Comparison of ENCODE assay signal across 9 cellular contexts in the genomic region with DNA sequence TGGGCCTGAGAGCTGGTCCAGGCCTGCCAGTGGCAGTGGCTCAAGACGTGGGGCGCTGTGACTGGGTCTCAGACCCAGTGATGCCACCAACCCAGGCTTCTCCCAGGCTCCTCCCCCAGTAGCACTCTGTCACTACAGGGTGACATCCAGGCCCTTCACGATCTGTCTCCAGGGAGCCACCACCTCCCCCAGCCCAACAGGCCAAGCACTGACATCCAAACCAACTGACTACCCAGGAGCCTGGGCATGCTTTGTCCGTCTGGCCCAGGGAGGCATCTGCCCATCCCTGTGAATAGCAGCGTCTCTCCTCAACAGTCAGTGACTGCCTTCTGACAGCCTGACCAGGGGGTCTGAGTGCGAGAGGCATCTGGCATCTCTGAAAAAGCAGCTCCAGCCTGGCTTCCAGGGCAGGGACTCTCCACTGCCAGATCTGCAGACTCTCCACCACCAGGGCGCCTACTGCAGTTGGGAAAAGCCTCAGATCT. TPM values are rescaled to one million over a fixed set of nuclear protein-coding genes. Genes with fewer than 3 reads are reported as not detected.
DNase-seq lines count a peak whose midpoint lies in the region; ATAC-seq, FAIRE-seq and TF ChIP-seq lines count a peak whose summit lies in the region.
"Had no signal": no experiment of that assay in that cellular context is flagged by ENCODE, and none has a peak within 500 bp of the region (broad histone marks: within the 10 kb centered on the region; RNA-seq: fewer than 3 reads in every experiment).

No MANE protein-coding gene starts in this region.

- peak overlapping the region; percentile 57 for H3K4me3 Mint-ChIP-seq in activated T-helper 1 cell treated with anti-CD3 and anti-CD28 coated beads, Interleukin-12 subunit alpha, Interleukin-12 subunit beta, Interleukin-2, Interleukin-4 antibody, amounts not matched to agents 30 ng/mL and 10 ng/mL and 1 ng/mL, durations not matched to agents 14 hours and 24 hours and 36 hours

- 76% methylated on average over 7 of the region's 7 CpGs for WGBS in right cardiac atrium

- FAIRE-seq in D721Med (lab: Jason Lieb, UNC) = no peak

- no peaks in the 10 kb centered on the region for H3K27me3 ChIP-seq in right cardiac atrium (ENCODE audit: control insufficient read depth, insufficient read depth)

- H3K9me3 Mint-ChIP-seq in activated T-helper 1 cell treated with anti-CD3 and anti-CD28 coated beads, Interleukin-12 subunit alpha, Interleukin-12 subunit beta, Interleukin-2, Interleukin-4 antibody, amounts not matched to agents 30 ng/mL and 10 ng/mL and 1 ng/mL, durations not matched to agents 14 hours and 24 hours and 36 hours = no peaks in the 10 kb centered on the region

- peak; percentile 50 for DNase-seq in DMS153 (lab: John Stamatoyannopoulos, UW)
- no peak for DNase-seq in DMS153 treated with DMSO at 0.1 percent for 48 hours (lab: John Stamatoyannopoulos, UW; ENCODE audit: unreplicated experiment)
- DNase-seq in activated T-helper 1 cell treated with anti-CD3 and anti-CD28 coated beads, Interleukin-12 subunit alpha, Interleukin-12 subunit beta, Interleukin-2, Interleukin-4 antibody, amounts not matched to agents 30 ng/mL and 10 ng/mL and 1 ng/mL, durations not matched to agents 14 hours and 24 hours and 36 hours (ENCODE audit: low spot score) = no peak
- peak; percentile 55 to 79 (median 74) for DNase-seq in right cardiac atrium
- no peak for DNase-seq in ecto neural progenitor cell (ENCODE audit: low spot score)
- DNase-seq in D721Med (ENCODE audit: insufficient read length, low spot score) = no peak

- peaks cover 9% of the 10 kb centered on the region for H3K4me1 ChIP-seq in right cardiac atrium (ENCODE audit: control insufficient read depth, insufficient read depth, low read length)

- H3K27me3 Mint-ChIP-seq in activated T-helper 1 cell treated with anti-CD3 and anti-CD28 coated beads, Interleukin-12 subunit alpha, Interleukin-12 subunit beta, Interleukin-2, Interleukin-4 antibody, amounts not matched to agents 30 ng/mL and 10 ng/mL and 1 ng/mL, durations not matched to agents 14 hours and 24 hours and 36 hours (ENCODE audit: insufficient read depth) = peaks cover 13% of the 10 kb centered on the region

- ATAC-seq in right cardiac atrium (peak; percentile 7 to 8), GM21360 (IDR thresholded peaks at IDR 0.05; ENCODE audit: unreplicated experiment) (no peak)

- H3K4me1 Mint-ChIP-seq in activated T-helper 1 cell treated with anti-CD3 and anti-CD28 coated beads, Interleukin-12 subunit alpha, Interleukin-12 subunit beta, Interleukin-2, Interleukin-4 antibody, amounts not matched to agents 30 ng/mL and 10 ng/mL and 1 ng/mL, durations not matched to agents 14 hours and 24 hours and 36 hours (ENCODE audit: low read depth) = peaks cover 26% of the 10 kb centered on the region

- H3K9me3 ChIP-seq in right cardiac atrium (ENCODE audit: control insufficient read depth, low read length) = no peaks in the 10 kb centered on the region

- H3K27ac Mint-ChIP-seq in activated T-helper 1 cell treated with anti-CD3 and anti-CD28 coated beads, Interleukin-12 subunit alpha, Interleukin-12 subunit beta, Interleukin-2, Interleukin-4 antibody, amounts not matched to agents 30 ng/mL and 10 ng/mL and 1 ng/mL, durations not matched to agents 14 hours and 24 hours and 36 hours = peak overlapping the region; percentile 76

- intact Hi-C loops in activated T-helper 1 cell treated with anti-CD3 and anti-CD28 coated beads, Interleukin-12 subunit alpha, Interleukin-12 subunit beta, Interleukin-2, Interleukin-4 antibody, amounts not matched to agents 30 ng/mL and 10 ng/mL and 1 ng/mL, durations not matched to agents 14 hours and 24 hours and 36 hours (cut with micrococcal nuclease) = no loop called here
- intact Hi-C loops in right cardiac atrium (cut with DNase I) = no loop called here

- H3K27ac ChIP-seq in right cardiac atrium (ENCODE audit: low read length) (peak overlapping the region; percentile 99), skin epidermis (peak overlapping the region in 18 of 21 experiments; percentile 74 to 100 (median 95))

- no peaks in the 10 kb centered on the region for H3K36me3 Mint-ChIP-seq in activated T-helper 1 cell treated with anti-CD3 and anti-CD28 coated beads, Interleukin-12 subunit alpha, Interleukin-12 subunit beta, Interleukin-2, Interleukin-4 antibody, amounts not matched to agents 30 ng/mL and 10 ng/mL and 1 ng/mL, durations not matched to agents 14 hours and 24 hours and 36 hours (ENCODE audit: low read depth)

- H3K4me3 ChIP-seq in right cardiac atrium (ENCODE audit: low read length) (no peak overlapping the region), skin epidermis (no peak overlapping the region)

- TF ChIP-seq CTCF in D721Med (IDR thresholded peaks at IDR 0.05; ENCODE audit: insufficient read depth, missing control alignments) = no peak

RNA-seq across cellular contexts. Expression of a gene that starts 13.0 kb away (rescaled TPM):
- total RNA-seq in activated T-helper 1 cell treated with anti-CD3 and anti-CD28 coated beads, Interleukin-12 subunit alpha, Interleukin-12 subunit beta, Interleukin-2, Interleukin-4 antibody, amounts not matched to agents 30 ng/mL and 10 ng/mL and 1 ng/mL, durations not matched to agents 14 hours and 24 hours and 36 hours = not detected in 2 replicates
- not detected for total RNA-seq in right cardiac atrium
- not detected for polyA plus RNA-seq in right cardiac atrium
- total RNA-seq: T-helper 2 cell treated with Interferon-gamma antibody and Interleukin-4, amounts not matched to agents 100 ng/mL and 5 ng/mL, for 36 hours had no signal

Comparison
In these comparisons a context has a peak if more than half of its experiments do, and no peak if none do; other contexts are left out.
1. DNase-seq: peak in DMS153 (single experiment) and right cardiac atrium (3 of 3); none in DMS153 treated with DMSO at 0.1 percent for 48 hours (single experiment), activated T-helper 1 cell treated with anti-CD3 and anti-CD28 coated beads, Interleukin-12 subunit alpha, Interleukin-12 subunit beta, Interleukin-2, Interleukin-4 antibody, amounts not matched to agents 30 ng/mL and 10 ng/mL and 1 ng/mL, durations not matched to agents 14 hours and 24 hours and 36 hours (single experiment), ecto neural progenitor cell (single experiment) and D721Med (single experiment).